14 cellular contexts compared by ENCODE assay signal in the genomic region with DNA sequence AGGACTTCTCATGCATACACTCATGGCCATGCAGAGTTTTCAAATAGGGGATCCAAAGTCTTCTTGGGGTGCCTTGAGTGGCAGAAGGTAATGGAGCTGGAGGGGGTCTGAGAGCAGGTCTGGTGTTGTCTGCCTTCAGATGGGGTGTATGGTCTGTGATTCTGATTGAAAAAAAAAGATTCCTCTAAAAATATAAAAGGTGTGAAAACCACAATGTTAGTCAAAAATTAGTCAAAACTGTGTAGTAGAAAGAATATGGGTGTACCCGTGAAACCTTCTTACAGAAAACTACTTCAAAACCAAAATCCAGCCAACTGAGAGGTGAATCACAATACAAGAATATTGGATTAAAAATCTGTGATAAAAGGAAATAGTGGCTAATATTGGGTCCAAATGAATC. TPM values are rescaled to one million over a fixed set of nuclear protein-coding genes. Genes with fewer than 3 reads are reported as not detected.
A peak's percentile ranks its signal among the peaks of the same experiment; 100 is the strongest.
DNase-seq lines count a peak whose midpoint lies in the region; ATAC-seq and TF ChIP-seq lines count a peak whose summit lies in the region.
"Had no signal": no experiment of that assay in that cellular context is flagged by ENCODE, and none has a peak within 500 bp of the region (broad histone marks: within the 10 kb centered on the region; RNA-seq: fewer than 3 reads in every experiment).

No MANE protein-coding gene starts in this region.

- no peaks in the 10 kb centered on the region for H3K27me3 ChIP-seq in SK-N-SH (ENCODE audit: insufficient read depth)
- H3K27me3 ChIP-seq: thyroid gland had no signal

- no peak overlapping the region for H3K9ac ChIP-seq in SK-N-SH

- H3K4me1 ChIP-seq in SK-N-SH (ENCODE audit: control insufficient read depth in 1 of 2, insufficient read depth in 2 of 2, low read depth in 1 of 2, low read length in 1 of 2): peaks cover 2% of the 10 kb centered on the region in 2 experiments; a peak in 2 of 4 replicates
- H3K4me1 ChIP-seq: Caco-2, thyroid gland had no signal

- POLR2A ChIA-PET in SK-N-SH (lab: Yijun Ruan, JAX) (no interaction called here), T-cell (lab: Charles Lee) (no interaction called here)

- no peak overlapping the region for H3K4me2 ChIP-seq in SK-N-SH
- H3K4me2 ChIP-seq: smooth muscle cell had no signal

- no peaks in the 10 kb centered on the region for H3K36me3 ChIP-seq in SK-N-SH (replicated peaks in 1 of 2; ENCODE audit: control insufficient read depth in 1 of 2, insufficient read depth in 2 of 2, low read length in 1 of 2)
- H3K36me3 ChIP-seq: thyroid gland had no signal

- H4K20me1 ChIP-seq in SK-N-SH (ENCODE audit: insufficient read depth): no peaks in the 10 kb centered on the region

- peaks cover under 1% of the 10 kb centered on the region for H3F3A ChIP-seq in SK-N-SH (replicated peaks; ENCODE audit: insufficient read depth)

- H3K4me3 Mint-ChIP-seq in T-cell (no peak overlapping the region), natural killer cell (peak overlapping the region; percentile 72)

- no peak overlapping the region for H3K27ac ChIP-seq in SK-N-SH (ENCODE audit: low read depth in 2 of 2, low read length in 1 of 2)
- H3K27ac ChIP-seq: 22Rv1, coronary artery, thyroid gland had no signal

- peaks cover 63 to 81% (median 79%) of the 10 kb centered on the region in 3 donors for H3K4me1 Mint-ChIP-seq in T-cell
- H3K4me1 Mint-ChIP-seq in natural killer cell: peaks cover 72 to 85% of the 10 kb centered on the region in 2 donors

- DNase-seq in SK-N-SH (no peak), T-cell (no peak), natural killer cell (no peak), cerebellar cortex (ENCODE audit: low spot score) (no peak), kidney tubule cell (ENCODE audit: low spot score) (no peak), left lobe of liver (ENCODE audit: low spot score) (no peak)
- DNase-seq: Caco-2, MV-4-11, thyroid gland had no signal

- H3K9me3 Mint-ChIP-seq in T-cell (peaks cover 0 to 8% (median 4%) of the 10 kb centered on the region in 3 donors), natural killer cell (no peaks in the 10 kb centered on the region)

- TF ChIP-seq RAD21 in SK-N-SH (IDR thresholded peaks at IDR 0.05; ENCODE audit: low read length): no peak

- H3K27me3 Mint-ChIP-seq in T-cell: no peaks in the 10 kb centered on the region
- no peaks in the 10 kb centered on the region for H3K27me3 Mint-ChIP-seq in natural killer cell (ENCODE audit: low read depth in 2 of 2)

- TF ChIP-seq CTCF in SK-N-SH (IDR thresholded peaks at IDR 0.05) (no peak), natural killer cell (IDR thresholded peaks at IDR 0.05) (no peak)

- no peaks in the 10 kb centered on the region for H3K79me2 ChIP-seq in SK-N-SH (ENCODE audit: insufficient read depth)

- H2AFZ ChIP-seq in SK-N-SH (ENCODE audit: low read depth): peak overlapping the region; percentile 17; the same call in 1 of the 2 replicates

- H3K9me3 ChIP-seq in SK-N-SH: no peaks in the 10 kb centered on the region
- H3K9me3 ChIP-seq: Caco-2, thyroid gland had no signal

- no peak for TF ChIP-seq EP300 in SK-N-SH (IDR thresholded peaks at IDR 0.05; ENCODE audit: borderline replicate concordance in 1 of 2, low read depth in 1 of 2, low read length in 1 of 2)

- no peaks in the 10 kb centered on the region; the same call in 1 of the 2 replicates for H3K9me2 ChIP-seq in SK-N-SH

- intact Hi-C loops in natural killer cell (cut with micrococcal nuclease): no loop called here

- ATAC-seq in SK-N-SH treated with all-trans-retinoic acid at 6 μM for 48 hours (no peak), GM19395 (IDR thresholded peaks at IDR 0.05; ENCODE audit: unreplicated experiment) (peak; percentile 32), T-cell (replicated peaks in 1 of 4) (peak in 2 of 4 experiments; percentile 28 to 38), natural killer cell (peak; percentile 35 to 52 (median 52)), left lobe of liver (no peak)

- WGBS in SK-N-SH (ENCODE audit: low lambda C conversion rate): 91% methylated on average over 1 of the region's 1 CpG

- H3K4me3 ChIP-seq in SK-N-SH (ENCODE audit: low read depth in 2 of 2, low read length in 1 of 2): no peak overlapping the region
- H3K4me3 ChIP-seq: coronary artery, smooth muscle cell, thyroid gland had no signal

- H3K27ac Mint-ChIP-seq in T-cell (peak overlapping the region; percentile 58 to 80), natural killer cell (peak overlapping the region; percentile 79 to 94)

- CTCF ChIA-PET in SK-N-SH (lab: Yijun Ruan, JAX) (no interaction called here), T-cell (lab: Charles Lee) (no interaction called here)

- H3K36me3 Mint-ChIP-seq in T-cell (peaks cover 48% of the 10 kb centered on the region), natural killer cell (no peaks in the 10 kb centered on the region)

TF ChIP-seq in SK-N-SH, 30 proteins besides CTCF, POLR2A, EP300 and RAD21:
- no peak for TF ChIP-seq TCF12 (IDR thresholded peaks at IDR 0.05)
- TF ChIP-seq, protein P1, sequence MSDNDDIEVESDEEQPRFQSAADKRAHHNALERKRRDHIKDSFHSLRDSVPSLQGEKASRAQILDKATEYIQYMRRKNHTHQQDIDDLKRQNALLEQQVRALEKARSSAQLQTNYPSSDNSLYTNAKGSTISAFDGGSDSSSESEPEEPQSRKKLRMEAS (IDR thresholded peaks at IDR 0.05; ENCODE audit: low read depth): no peak
- TF ChIP-seq SIN3A (IDR thresholded peaks at IDR 0.05; ENCODE audit: borderline replicate concordance, low read depth, low read length): no peak
- TF ChIP-seq, protein P2, sequence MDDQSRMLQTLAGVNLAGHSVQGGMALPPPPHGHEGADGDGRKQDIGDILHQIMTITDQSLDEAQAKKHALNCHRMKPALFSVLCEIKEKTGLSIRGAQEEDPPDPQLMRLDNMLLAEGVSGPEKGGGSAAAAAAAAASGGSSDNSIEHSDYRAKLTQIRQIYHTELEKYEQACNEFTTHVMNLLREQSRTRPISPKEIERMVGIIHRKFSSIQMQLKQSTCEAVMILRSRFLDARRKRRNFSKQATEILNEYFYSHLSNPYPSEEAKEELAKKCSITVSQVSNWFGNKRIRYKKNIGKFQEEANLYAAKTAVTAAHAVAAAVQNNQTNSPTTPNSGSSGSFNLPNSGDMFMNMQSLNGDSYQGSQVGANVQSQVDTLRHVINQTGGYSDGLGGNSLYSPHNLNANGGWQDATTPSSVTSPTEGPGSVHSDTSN (IDR thresholded peaks at IDR 0.05): no peak
- no peak for TF ChIP-seq FOSL2 (IDR thresholded peaks at IDR 0.05; ENCODE audit: borderline replicate concordance, low read depth)
- no peak for TF ChIP-seq RCOR1 (IDR thresholded peaks at IDR 0.05; ENCODE audit: low read length)
- no peak for TF ChIP-seq MXI1 (IDR thresholded peaks at IDR 0.05; ENCODE audit: low read depth, low read length)
TF ChIP-seq in SK-N-SH: peak in this region for 0.

TF ChIP-seq in SK-N-SH treated with all-trans-retinoic acid at 6 μM for 48 hours, 23 proteins besides CTCF, POLR2A, EP300 and RAD21 (continues in another document):
- TF ChIP-seq, protein P3, sequence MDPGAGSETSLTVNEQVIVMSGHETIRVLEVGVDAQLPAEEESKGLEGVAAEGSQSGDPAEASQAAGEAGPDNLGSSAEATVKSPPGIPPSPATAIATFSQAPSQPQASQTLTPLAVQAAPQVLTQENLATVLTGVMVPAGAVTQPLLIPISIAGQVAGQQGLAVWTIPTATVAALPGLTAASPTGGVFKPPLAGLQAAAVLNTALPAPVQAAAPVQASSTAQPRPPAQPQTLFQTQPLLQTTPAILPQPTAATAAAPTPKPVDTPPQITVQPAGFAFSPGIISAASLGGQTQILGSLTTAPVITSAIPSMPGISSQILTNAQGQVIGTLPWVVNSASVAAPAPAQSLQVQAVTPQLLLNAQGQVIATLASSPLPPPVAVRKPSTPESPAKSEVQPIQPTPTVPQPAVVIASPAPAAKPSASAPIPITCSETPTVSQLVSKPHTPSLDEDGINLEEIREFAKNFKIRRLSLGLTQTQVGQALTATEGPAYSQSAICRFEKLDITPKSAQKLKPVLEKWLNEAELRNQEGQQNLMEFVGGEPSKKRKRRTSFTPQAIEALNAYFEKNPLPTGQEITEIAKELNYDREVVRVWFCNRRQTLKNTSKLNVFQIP (CRISPR knock-in tag; IDR thresholded peaks at IDR 0.05; ENCODE audit: borderline replicate concordance, low read depth): no peak
- TF ChIP-seq OSR1 (CRISPR knock-in tag; IDR thresholded peaks at IDR 0.05): no peak
- no peak for TF ChIP-seq CSDC2 (CRISPR knock-in tag; IDR thresholded peaks at IDR 0.05)
- TF ChIP-seq TOX (CRISPR knock-in tag; IDR thresholded peaks at IDR 0.05; ENCODE audit: borderline replicate concordance): no peak
- no peak for TF ChIP-seq PPARA (CRISPR knock-in tag; IDR thresholded peaks at IDR 0.05; ENCODE audit: borderline replicate concordance)
- no peak for TF ChIP-seq ISL1 (CRISPR knock-in tag; IDR thresholded peaks at IDR 0.05)
- TF ChIP-seq, protein P4, sequence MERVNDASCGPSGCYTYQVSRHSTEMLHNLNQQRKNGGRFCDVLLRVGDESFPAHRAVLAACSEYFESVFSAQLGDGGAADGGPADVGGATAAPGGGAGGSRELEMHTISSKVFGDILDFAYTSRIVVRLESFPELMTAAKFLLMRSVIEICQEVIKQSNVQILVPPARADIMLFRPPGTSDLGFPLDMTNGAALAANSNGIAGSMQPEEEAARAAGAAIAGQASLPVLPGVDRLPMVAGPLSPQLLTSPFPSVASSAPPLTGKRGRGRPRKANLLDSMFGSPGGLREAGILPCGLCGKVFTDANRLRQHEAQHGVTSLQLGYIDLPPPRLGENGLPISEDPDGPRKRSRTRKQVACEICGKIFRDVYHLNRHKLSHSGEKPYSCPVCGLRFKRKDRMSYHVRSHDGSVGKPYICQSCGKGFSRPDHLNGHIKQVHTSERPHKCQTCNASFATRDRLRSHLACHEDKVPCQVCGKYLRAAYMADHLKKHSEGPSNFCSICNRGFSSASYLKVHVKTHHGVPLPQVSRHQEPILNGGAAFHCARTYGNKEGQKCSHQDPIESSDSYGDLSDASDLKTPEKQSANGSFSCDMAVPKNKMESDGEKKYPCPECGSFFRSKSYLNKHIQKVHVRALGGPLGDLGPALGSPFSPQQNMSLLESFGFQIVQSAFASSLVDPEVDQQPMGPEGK (CRISPR knock-in tag; IDR thresholded peaks at IDR 0.05; ENCODE audit: borderline replicate concordance): no peak
- no peak for TF ChIP-seq ZNF8 (CRISPR knock-in tag; IDR thresholded peaks at IDR 0.05)
- no peak for TF ChIP-seq TCF4 (CRISPR knock-in tag; IDR thresholded peaks at IDR 0.05; ENCODE audit: borderline replicate concordance)
- no peak for TF ChIP-seq RARB (CRISPR knock-in tag; IDR thresholded peaks at IDR 0.05)
- TF ChIP-seq ESRRG (CRISPR knock-in tag; IDR thresholded peaks at IDR 0.05): no peak
- no peak for TF ChIP-seq ZFP30 (CRISPR knock-in tag; IDR thresholded peaks at IDR 0.05)

RNA-seq across cellular contexts. Expression of a gene that starts 20.1 kb away (rescaled TPM):
- polyA plus RNA-seq in SK-N-SH (2012; rRNA removed): 3.8 and 5.2 TPM in 2 replicates
- polyA plus RNA-seq in SK-N-SH (2012; cell fraction: cytosol; rRNA removed): 5.2 and 5.4 TPM in 2 replicates
- polyA plus RNA-seq in SK-N-SH (2012; cell fraction: nucleus; rRNA removed): 5.7 and 7.1 TPM in 2 replicates
- total RNA-seq in T-cell: 100 to 1,000 TPM; 168 to 303 (median 197) TPM
- 100 to 1,000 TPM; 317 to 361 (median 320) TPM for total RNA-seq in natural killer cell
- 4.1 TPM for total RNA-seq in left lobe of liver

Comparison
In these comparisons a context has a peak if more than half of its experiments do, and no peak if none do; other contexts are left out.
1. ATAC-seq: peak in GM19395 (single experiment) and natural killer cell (3 of 3); none in SK-N-SH treated with all-trans-retinoic acid at 6 μM for 48 hours (single experiment) and left lobe of liver (single experiment).
2. RNA of a gene that starts 20.1 kb away (total RNA-seq): 317 to 361 TPM in natural killer cell and 168 to 303 TPM in T-cell; 4.1 TPM in left lobe of liver (single experiment); every median in the first group is over 10 times any median in the second.